1 cellular context compared by ENCODE assay signal in genomic region chr1:160834945-160835565, GRCh38.
A peak's percentile ranks its signal among the peaks of the same experiment; 100 is the strongest.
TF ChIP-seq lines count a peak whose summit lies in the region.

No MANE protein-coding gene starts in this region.

TF ChIP-seq in GM12878, 131 proteins besides CTCF, POLR2A, EP300 and RAD21:
- no peak for TF ChIP-seq TARDBP (IDR thresholded peaks at IDR 0.05; ENCODE audit: borderline replicate concordance)
- TF ChIP-seq ZBTB4 (CRISPR knock-in tag; IDR thresholded peaks at IDR 0.05), result no peak
- TF ChIP-seq RCOR1 (conservative IDR thresholded peaks at IDR 0.05; ENCODE audit: low read depth, low read length), result no peak
- no peak for TF ChIP-seq USF2 (IDR thresholded peaks at IDR 0.05; ENCODE audit: borderline replicate concordance, low read depth, low read length)
- TF ChIP-seq, protein P1, sequence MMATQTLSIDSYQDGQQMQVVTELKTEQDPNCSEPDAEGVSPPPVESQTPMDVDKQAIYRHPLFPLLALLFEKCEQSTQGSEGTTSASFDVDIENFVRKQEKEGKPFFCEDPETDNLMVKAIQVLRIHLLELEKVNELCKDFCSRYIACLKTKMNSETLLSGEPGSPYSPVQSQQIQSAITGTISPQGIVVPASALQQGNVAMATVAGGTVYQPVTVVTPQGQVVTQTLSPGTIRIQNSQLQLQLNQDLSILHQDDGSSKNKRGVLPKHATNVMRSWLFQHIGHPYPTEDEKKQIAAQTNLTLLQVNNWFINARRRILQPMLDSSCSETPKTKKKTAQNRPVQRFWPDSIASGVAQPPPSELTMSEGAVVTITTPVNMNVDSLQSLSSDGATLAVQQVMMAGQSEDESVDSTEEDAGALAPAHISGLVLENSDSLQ (IDR thresholded peaks at IDR 0.05), result no peak
- no peak for TF ChIP-seq RFX5 (IDR thresholded peaks at IDR 0.05; ENCODE audit: low read depth, low read length)
- TF ChIP-seq CREM (IDR thresholded peaks at IDR 0.05; ENCODE audit: low read depth), result no peak
- TF ChIP-seq ZNF384 (IDR thresholded peaks at IDR 0.05; ENCODE audit: borderline replicate concordance, low read depth, low read length), result peak; percentile 94
- TF ChIP-seq NFIC (IDR thresholded peaks at IDR 0.05; ENCODE audit: low read depth, low read length), result no peak
- TF ChIP-seq MYB (IDR thresholded peaks at IDR 0.05; ENCODE audit: borderline replicate concordance, low read depth, low read length), result no peak
- TF ChIP-seq IRF3 (IDR thresholded peaks at IDR 0.05), result no peak
- peak; percentile 91 for TF ChIP-seq SMC3 (IDR thresholded peaks at IDR 0.05; ENCODE audit: borderline replicate concordance, low read length)
